Comparison of ENCODE assay signal across 8 cellular contexts in genomic region chr1:212432706-212433576, GRCh38. TPM values are rescaled to one million over a fixed set of nuclear protein-coding genes. Genes with fewer than 3 reads are reported as not detected.
DNase-seq lines count a peak whose midpoint lies in the region; ATAC-seq lines count a peak whose summit lies in the region.

NENF (plus strand) TSS chr1:212432920; CDS start chr1:212432944, 24 bp downstream.

- H3K27me3 ChIP-seq in ACC112 (ENCODE audit: insufficient read depth, low read length) = no peaks in the 10 kb centered on the region

- H3K4me1 ChIP-seq in ACC112 (ENCODE audit: control insufficient read depth, insufficient read depth, low read length, unreplicated experiment) = peaks cover 12% of the 10 kb centered on the region

- H3K4me3 ChIP-seq in ACC112 (ENCODE audit: low read depth, low read length) = peak within 1 kb of the TSS; percentile 92

- ATAC-seq in GM18520 (IDR thresholded peaks at IDR 0.05; ENCODE audit: unreplicated experiment) = peak; percentile 97
- peak; percentile 99 for ATAC-seq in HG03045 (IDR thresholded peaks at IDR 0.05; ENCODE audit: unreplicated experiment)

- DNase-seq in NCI-H2171 treated with DMSO at 0.1 percent for 48 hours (lab: John Stamatoyannopoulos, UW) = peak; percentile 73
- peak; percentile 38 for DNase-seq in activated CD4-positive, CD25-positive, alpha-beta regulatory T cell treated with anti-CD3 and anti-CD28 coated beads, Interleukin-2, amount 50 U/mL, for 16 hours (ENCODE audit: low read depth, low spot score)
- peak; percentile 88 for DNase-seq in cerebellum (ENCODE audit: low spot score)
- peak; percentile 60 for DNase-seq in kidney glomerular epithelial cell (lab: John Stamatoyannopoulos, UW)
- DNase-seq in stimulated activated CD4-positive, alpha-beta T cell treated with anti-CD3 and anti-CD28 coated beads, Interleukin-15, amount 100 ng/mL, for 48 hours (ENCODE audit: low read depth in 2 of 2) = peak; percentile 44 to 76

- H3K36me3 ChIP-seq in ACC112 (ENCODE audit: insufficient read depth, low read length) = no peaks in the 10 kb centered on the region

- H2AFZ ChIP-seq in ACC112 (ENCODE audit: low read length, unreplicated experiment) = peak within 1 kb of the TSS; percentile 100

- H3K27ac ChIP-seq in ACC112 (ENCODE audit: low read depth, low read length) = peak within 1 kb of the TSS; percentile 38; the same call in 1 of the 2 replicates

- H3K79me2 ChIP-seq in ACC112 (ENCODE audit: control insufficient read depth, insufficient read depth, low read length, unreplicated experiment) = peaks cover 13% of the 10 kb centered on the region

RNA-seq across cellular contexts. Expression of gene NENF, which starts in this region (rescaled TPM):
- total RNA-seq in cerebellum = 9.5 TPM

Comparison
In these comparisons a context has a peak if more than half of its experiments do, and no peak if none do; other contexts are left out.
1. Peak in every context shown above with its lines: DNase-seq, ATAC-seq, H3K4me3 ChIP-seq and H3K27ac ChIP-seq.
2. DNase-seq: peak in every context shown above with its lines; median percentile 88 in cerebellum; 73 in NCI-H2171 treated with DMSO at 0.1 percent for 48 hours; 60 in kidney glomerular epithelial cell; 60 in stimulated activated CD4-positive, alpha-beta T cell treated with anti-CD3 and anti-CD28 coated beads, Interleukin-15, amount 100 ng/mL, for 48 hours; 38 in activated CD4-positive, CD25-positive, alpha-beta regulatory T cell treated with anti-CD3 and anti-CD28 coated beads, Interleukin-2, amount 50 U/mL, for 16 hours.